23 cellular contexts compared by ENCODE assay signal in genomic region chr15:51760805-51761204, GRCh38.
"Had no signal": no experiment of that assay in that cellular context is flagged by ENCODE, and none has a peak within 500 bp of the region (broad histone marks: within the 10 kb centered on the region; RNA-seq: fewer than 3 reads in every experiment).

No MANE protein-coding gene starts in this region.

- H3K4me1 ChIP-seq: breast epithelium, parathyroid adenoma had no signal

- H3K4me3 ChIP-seq: breast epithelium, coronary artery, gastroesophageal sphincter, upper lobe of left lung had no signal

- H2AFZ ChIP-seq: parathyroid adenoma had no signal

- H3K36me3 ChIP-seq: breast epithelium, gastroesophageal sphincter, upper lobe of left lung, WERI-Rb-1 had no signal

- H3K79me2 ChIP-seq: parathyroid adenoma had no signal

- H3K27me3 ChIP-seq: breast epithelium, gastroesophageal sphincter, upper lobe of left lung had no signal

- H3K27ac Mint-ChIP-seq: activated naive CD8-positive, alpha-beta T cell; endodermal cell; natural killer cell treated with Interleukin-12 subunit alpha and Interleukin-12 subunit beta and Interleukin-15 and Interleukin-18, amount 100 ng/mL, for 72 hours; T-helper 2 cell treated with Interferon-gamma antibody and Interleukin-4, amounts not matched to agents 5 μg/mL and 100 μg/mL, for 36 hours had no signal

- H3K27me3 Mint-ChIP-seq: activated naive CD8-positive, alpha-beta T cell had no signal

- H3K36me3 Mint-ChIP-seq: activated naive CD8-positive, alpha-beta T cell; natural killer cell treated with Interleukin-12 subunit alpha and Interleukin-12 subunit beta and Interleukin-15 and Interleukin-18, amount 100 ng/mL, for 72 hours had no signal

- H3K27ac ChIP-seq: breast epithelium, epithelial cell of prostate, parathyroid adenoma, upper lobe of left lung, WERI-Rb-1 had no signal

- H3K9me3 ChIP-seq: breast epithelium, gastroesophageal sphincter, upper lobe of left lung had no signal

- H3K4me3 Mint-ChIP-seq: activated naive CD8-positive, alpha-beta T cell; endodermal cell; natural killer cell treated with Interleukin-12 subunit alpha and Interleukin-12 subunit beta and Interleukin-15 and Interleukin-18, amount 100 ng/mL, for 72 hours; T-helper 2 cell treated with Interferon-gamma antibody and Interleukin-4, amounts not matched to agents 5 μg/mL and 100 μg/mL, for 36 hours had no signal

- H3K9me3 Mint-ChIP-seq: endodermal cell; natural killer cell treated with Interleukin-12 subunit alpha and Interleukin-12 subunit beta and Interleukin-15 and Interleukin-18, amount 100 ng/mL, for 72 hours; T-helper 2 cell treated with Interferon-gamma antibody and Interleukin-4, amounts not matched to agents 5 μg/mL and 100 μg/mL, for 36 hours had no signal

- H3K9ac ChIP-seq: parathyroid adenoma had no signal

- H3K4me1 Mint-ChIP-seq: endodermal cell had no signal

- DNase-seq: activated CD4-positive, alpha-beta T cell treated with anti-CD3 and anti-CD28 coated beads for 1 hour; activated CD4-positive, alpha-beta T cell treated with anti-CD3 and anti-CD28 coated beads, Interleukin-2, amount 50 U/mL, for 1 hour; activated gamma-delta T cell treated with Interleukin-2 at 50 U/mL for 16 hours; activated T-cell treated with anti-CD3 and anti-CD28 coated beads, Interleukin-2, amount 50 U/mL, for 1 hour; amniotic stem cell; endodermal cell; head of caudate nucleus; islet precursor cell; left cardiac atrium; right cardiac atrium; stimulated activated CD4-positive, alpha-beta T cell treated with anti-CD3 and anti-CD28 coated beads, Interleukin-12 subunit alpha, Interleukin-12 subunit beta, amount 100 ng/mL, for 4 hours; stimulated activated CD4-positive, alpha-beta T cell treated with anti-CD3 and anti-CD28 coated beads, Interleukin-4, amount 100 ng/mL, for 4 hours; stimulated activated naive CD8-positive, alpha-beta T cell treated with anti-CD3 and anti-CD28 coated beads, Interleukin-15, Interleukin-2, amounts not matched to agents 100 U/mL and 50 U/mL, for 24 hours; upper lobe of left lung; WERI-Rb-1 had no signal

- ATAC-seq: gastroesophageal sphincter; natural killer cell treated with Interleukin-12 subunit alpha and Interleukin-12 subunit beta and Interleukin-15 and Interleukin-18, amount 100 ng/mL, for 72 hours; right cardiac atrium; stimulated activated naive CD8-positive, alpha-beta T cell treated with anti-CD3 and anti-CD28 coated beads, Interleukin-15, Interleukin-2, amounts not matched to agents 100 U/mL and 50 U/mL, for 24 hours had no signal
